8 cellular contexts compared by ENCODE assay signal in genomic region chr16:69311115-69311532, GRCh38. TPM values are rescaled to one million over a fixed set of nuclear protein-coding genes. Genes with fewer than 3 reads are reported as not detected.
DNase-seq lines count a peak whose midpoint lies in the region; ATAC-seq and TF ChIP-seq lines count a peak whose summit lies in the region.

VPS4A (plus strand) TSS chr16:69311350; CDS start chr16:69311512, 162 bp downstream.

- no peak within 1 kb of the TSS for H3K23ac ChIP-seq in trophoblast cell (ENCODE audit: low read length)

- peak within 1 kb of the TSS; percentile 88 for H3K14ac ChIP-seq in trophoblast cell (ENCODE audit: low read length)

- H3K9me3 ChIP-seq in SU-DHL-6 (ENCODE audit: insufficient read depth, low read length) (no peaks in the 10 kb centered on the region), trophoblast cell (ENCODE audit: insufficient read depth, low read depth, low read length) (no peaks in the 10 kb centered on the region), transverse colon (no peaks in the 10 kb centered on the region)

- H3K4me2 ChIP-seq in SU-DHL-6 (ENCODE audit: low read depth, low read length, poor library complexity, severe bottlenecking) (peak within 1 kb of the TSS; percentile 65), trophoblast cell (ENCODE audit: low read length) (peak within 1 kb of the TSS; percentile 83)

- H2AFZ ChIP-seq in SU-DHL-6 (ENCODE audit: low read depth, low read length, severe bottlenecking) (peak within 1 kb of the TSS; percentile 55), trophoblast cell (ENCODE audit: insufficient read depth, low read length, poor library complexity) (peak within 1 kb of the TSS; percentile 98)

- H3K9ac ChIP-seq in SU-DHL-6 (ENCODE audit: low read length) (peak within 1 kb of the TSS; percentile 86), trophoblast cell (ENCODE audit: low read length) (peak within 1 kb of the TSS; percentile 93)

- H2AK5ac ChIP-seq in trophoblast cell (ENCODE audit: low read length), result no peak within 1 kb of the TSS

- H3K27me3 ChIP-seq in SU-DHL-6 (ENCODE audit: low read length) (no peaks in the 10 kb centered on the region), trophoblast cell (ENCODE audit: insufficient read depth, low read length) (no peaks in the 10 kb centered on the region), transverse colon (no peaks in the 10 kb centered on the region)

- no peak for TF ChIP-seq POLR2A in transverse colon (IDR thresholded peaks at IDR 0.05)

- H3K18ac ChIP-seq in trophoblast cell (ENCODE audit: low read length), result peak within 1 kb of the TSS; percentile 92

- peak within 1 kb of the TSS; percentile 83 for H2BK5ac ChIP-seq in trophoblast cell (ENCODE audit: low read depth, low read length, poor library complexity)

- no peak within 1 kb of the TSS for H2BK12ac ChIP-seq in trophoblast cell (ENCODE audit: low read length)

- peaks cover 35% of the 10 kb centered on the region for H3K79me2 ChIP-seq in SU-DHL-6 (ENCODE audit: insufficient read depth, low read length)
- H3K79me2 ChIP-seq in trophoblast cell (ENCODE audit: control insufficient read depth, insufficient read depth, low read length, poor library complexity), result peaks cover 8% of the 10 kb centered on the region

- TF ChIP-seq CTCF in GM12873 (IDR thresholded peaks at IDR 0.05; ENCODE audit: insufficient read depth, low read depth, low read length, missing control alignments), result peak; percentile 90
- TF ChIP-seq CTCF in SU-DHL-6 (IDR thresholded peaks at IDR 0.05; ENCODE audit: insufficient read depth, low read length, poor library complexity, severe bottlenecking), result peak; percentile 54
- TF ChIP-seq CTCF in transverse colon (IDR thresholded peaks at IDR 0.05), result peak; percentile 42 to 97 (median 81)

- no CpG with 5 or more reads among the region's 51 CpGs for WGBS in trophoblast cell (ENCODE audit: extremely low coverage, insufficient coverage, insufficient read length)
- WGBS in transverse colon (ENCODE audit: low coverage in 1 of 2), 2 donors, result 0% methylated on average over 36 of the region's 51 CpGs; no CpG with 5 or more reads in 1 of the 2 donors

- H3K9me2 ChIP-seq in SU-DHL-6 (replicated peaks; ENCODE audit: insufficient read depth, low read length), result no peaks in the 10 kb centered on the region

- peaks cover 2% of the 10 kb centered on the region for H3K79me1 ChIP-seq in trophoblast cell (ENCODE audit: low read length)

- intact Hi-C loops in Right ventricle myocardium superior (cut with DNase I) (no loop called here), transverse colon (cut with DNase I; ENCODE audit: low total_unique reads) (no loop called here)

- no peaks in the 10 kb centered on the region for H3K36me3 ChIP-seq in SU-DHL-6 (ENCODE audit: low read length)
- peaks cover 14 to 17% of the 10 kb centered on the region in 2 experiments for H3K36me3 ChIP-seq in trophoblast cell (ENCODE audit: control insufficient read depth in 1 of 2, insufficient read depth in 2 of 2, low read length in 2 of 2)
- peaks cover 0 to 11% (median 1%) of the 10 kb centered on the region in 4 donors for H3K36me3 ChIP-seq in transverse colon

- ATAC-seq in HG02759 (IDR thresholded peaks at IDR 0.05; ENCODE audit: unreplicated experiment), result peak; percentile 93
- ATAC-seq in Right ventricle myocardium superior (ENCODE audit: poor library complexity), result peak; percentile 94

- H4K12ac ChIP-seq in trophoblast cell (ENCODE audit: low read depth, low read length), result peak within 1 kb of the TSS; percentile 74

- peaks cover 3% of the 10 kb centered on the region in 2 experiments for H3K4me1 ChIP-seq in trophoblast cell (ENCODE audit: control insufficient read depth in 1 of 2, insufficient read depth in 2 of 2, low read length in 2 of 2)
- peaks cover 11 to 21% (median 14%) of the 10 kb centered on the region in 4 donors for H3K4me1 ChIP-seq in transverse colon

- peak within 1 kb of the TSS; percentile 87 for H3K4ac ChIP-seq in trophoblast cell (ENCODE audit: low read depth, low read length)

- peak within 1 kb of the TSS; percentile 73 for H3K4me3 ChIP-seq in SU-DHL-6 (ENCODE audit: insufficient read depth, low read length, poor library complexity, severe bottlenecking)
- peak within 1 kb of the TSS; percentile 92 for H3K4me3 ChIP-seq in trophoblast cell (ENCODE audit: low read depth, low read length)
- H3K4me3 ChIP-seq in transverse colon, result peak within 1 kb of the TSS; percentile 83 to 98 (median 94)

- no peak for TF ChIP-seq EP300 in transverse colon (IDR thresholded peaks at IDR 0.05; ENCODE audit: low read depth)

- H3K27ac ChIP-seq in SU-DHL-6 (ENCODE audit: low read depth, low read length) (peak within 1 kb of the TSS; percentile 67), trophoblast cell (ENCODE audit: low read depth, low read length) (peak within 1 kb of the TSS; percentile 65), transverse colon (peak within 1 kb of the TSS; percentile 90 to 97 (median 95))

- H4K8ac ChIP-seq in trophoblast cell (ENCODE audit: low read depth, low read length), result peak within 1 kb of the TSS; percentile 91

- H4K91ac ChIP-seq in trophoblast cell (ENCODE audit: low read depth, low read length), result peak within 1 kb of the TSS; percentile 82

- H2BK120ac ChIP-seq in trophoblast cell (ENCODE audit: insufficient read depth, low read length, poor library complexity), result peak within 1 kb of the TSS; percentile 82

- DNase-seq in NCI-H128 (lab: John Stamatoyannopoulos, UW; ENCODE audit: unreplicated experiment) (peak; percentile 84), Right ventricle myocardium superior (peak; percentile 96), trophoblast cell (peak; percentile 97 to 98), transverse colon (peak; percentile 98)
- peak; percentile 95 for DNase-seq in activated naive CD8-positive, alpha-beta T cell treated with anti-CD3 and anti-CD28 coated beads, Interleukin-2, amount 50 U/mL, for 16 hours (ENCODE audit: low read depth, low spot score)

- peaks cover 19% of the 10 kb centered on the region for H3F3A ChIP-seq in SU-DHL-6 (ENCODE audit: insufficient read depth)

- in situ Hi-C loops in transverse colon (cut with MboI; ENCODE audit: low pct_ligation_motif_present in 1 of 4, low pct_unique_long_range_greater_than_20kb in 1 of 4, low sequenced_read_pairs in 3 of 4), result no loop called here

- H4K20me1 ChIP-seq in SU-DHL-6 (ENCODE audit: low read depth, low read length), result no peaks in the 10 kb centered on the region; the same call in 1 of the 2 replicates

RNA-seq across cellular contexts. Expression of gene VPS4A, which starts in this region (rescaled TPM):
- total RNA-seq in Right ventricle myocardium superior (28.6 TPM), transverse colon (100 to 1,000 TPM in 1 of 4 donors, 10 to 100 TPM in 3; 11.9 to 151 (median 42.7) TPM)
- polyA plus RNA-seq in trophoblast cell (2013), result 24.7 and 25.2 TPM in 2 replicates

Comparison
In these comparisons a context has a peak if more than half of its experiments do, and no peak if none do; other contexts are left out.
1. Peak in every context shown above with its lines: DNase-seq, ATAC-seq, H3K4me3 ChIP-seq and H3K27ac ChIP-seq.